1 cellular context compared by ENCODE assay signal in the genomic region with DNA sequence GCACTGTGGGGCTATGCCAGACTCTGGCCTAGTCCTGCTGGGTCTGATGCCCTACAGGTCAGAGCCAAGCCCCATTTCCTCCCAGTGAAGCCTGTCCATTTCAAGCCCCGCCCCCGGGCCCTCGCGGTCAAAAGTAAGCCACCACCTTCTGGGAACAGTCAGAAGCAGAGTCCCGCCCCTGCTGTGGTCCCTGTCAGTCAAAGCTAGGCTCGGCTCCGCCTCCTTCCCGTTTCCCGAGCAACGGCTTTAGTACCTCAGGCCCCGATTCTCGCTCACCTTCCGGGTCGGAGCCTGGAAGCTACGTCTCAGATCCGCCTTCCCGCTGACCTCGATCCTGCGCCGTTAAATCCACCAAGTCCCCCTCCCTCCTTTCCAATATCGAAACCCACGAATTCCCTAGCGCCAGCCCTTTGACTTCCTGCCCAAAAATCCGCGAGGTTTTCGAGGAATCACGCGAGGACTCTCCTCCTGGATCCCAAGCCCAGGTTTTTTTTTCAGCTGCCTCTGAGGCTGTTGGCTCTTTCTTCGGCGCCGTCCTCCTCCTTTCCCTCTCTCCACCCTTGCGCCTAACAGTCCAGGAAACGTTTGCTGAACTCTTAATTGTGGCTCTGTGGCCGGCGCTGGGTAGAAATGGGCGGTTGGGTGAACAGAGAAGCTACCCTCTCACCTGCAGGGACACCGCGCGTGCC.
TF ChIP-seq lines count a peak whose summit lies in the region.

No MANE protein-coding gene starts in this region.

TF ChIP-seq in K562, 482 proteins besides CTCF, POLR2A, EP300 and RAD21 (continued from another document and continues in another):
- TF ChIP-seq POLR2AphosphoS5 (IDR thresholded peaks at IDR 0.05; ENCODE audit: control insufficient read depth, insufficient read depth, low read depth, low read length), result peak; percentile 27; the same call in 1 of the 2 replicates
- no peak for TF ChIP-seq ATF1 (CRISPR knock-in tag; IDR thresholded peaks at IDR 0.05)
- TF ChIP-seq ATF1 (tag; IDR thresholded peaks at IDR 0.05), result peak; percentile 61
- no peak for TF ChIP-seq XRCC4 (IDR thresholded peaks at IDR 0.05; ENCODE audit: extremely low read depth, insufficient read depth, insufficient read length)
- no peak for TF ChIP-seq PML (IDR thresholded peaks at IDR 0.05; ENCODE audit: low read length)
- no peak for TF ChIP-seq SAFB2 (IDR thresholded peaks at IDR 0.05; ENCODE audit: borderline replicate concordance, low read depth, low read length, severe bottlenecking)
- peak; percentile 75 for TF ChIP-seq ZNF384 (IDR thresholded peaks at IDR 0.05; ENCODE audit: low read depth, low read length)
- TF ChIP-seq NR3C1 (CRISPR knock-in tag; IDR thresholded peaks at IDR 0.05), result no peak
- no peak for TF ChIP-seq ZZZ3 (IDR thresholded peaks at IDR 0.05)
- peak; percentile 70 for TF ChIP-seq SUPT5H (IDR thresholded peaks at IDR 0.05)
- peak; percentile 88 for TF ChIP-seq PBX2 (CRISPR knock-in tag; IDR thresholded peaks at IDR 0.05; ENCODE audit: low read depth)
- TF ChIP-seq PBX2 (tag; conservative IDR thresholded peaks at IDR 0.05; ENCODE audit: low read depth), result peak; percentile 96
- TF ChIP-seq ARID1B (IDR thresholded peaks at IDR 0.05), result no peak
- TF ChIP-seq L3MBTL2 (IDR thresholded peaks at IDR 0.05), result peak; percentile 26; the same call in 1 of the 2 replicates
- no peak for TF ChIP-seq ZNF449 (CRISPR knock-in tag; IDR thresholded peaks at IDR 0.05)
- no peak for TF ChIP-seq ELF4 (CRISPR knock-in tag; IDR thresholded peaks at IDR 0.05)
- TF ChIP-seq, protein P1, sequence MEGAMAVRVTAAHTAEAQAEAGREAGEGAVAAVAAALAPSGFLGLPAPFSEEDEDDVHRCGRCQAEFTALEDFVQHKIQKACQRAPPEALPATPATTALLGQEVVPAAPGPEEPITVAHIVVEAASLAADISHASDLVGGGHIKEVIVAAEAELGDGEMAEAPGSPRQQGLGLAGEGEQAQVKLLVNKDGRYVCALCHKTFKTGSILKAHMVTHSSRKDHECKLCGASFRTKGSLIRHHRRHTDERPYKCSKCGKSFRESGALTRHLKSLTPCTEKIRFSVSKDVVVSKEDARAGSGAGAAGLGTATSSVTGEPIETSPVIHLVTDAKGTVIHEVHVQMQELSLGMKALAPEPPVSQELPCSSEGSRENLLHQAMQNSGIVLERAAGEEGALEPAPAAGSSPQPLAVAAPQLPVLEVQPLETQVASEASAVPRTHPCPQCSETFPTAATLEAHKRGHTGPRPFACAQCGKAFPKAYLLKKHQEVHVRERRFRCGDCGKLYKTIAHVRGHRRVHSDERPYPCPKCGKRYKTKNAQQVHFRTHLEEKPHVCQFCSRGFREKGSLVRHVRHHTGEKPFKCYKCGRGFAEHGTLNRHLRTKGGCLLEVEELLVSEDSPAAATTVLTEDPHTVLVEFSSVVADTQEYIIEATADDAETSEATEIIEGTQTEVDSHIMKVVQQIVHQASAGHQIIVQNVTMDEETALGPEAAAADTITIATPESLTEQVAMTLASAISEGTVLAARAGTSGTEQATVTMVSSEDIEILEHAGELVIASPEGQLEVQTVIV (CRISPR knock-in tag; IDR thresholded peaks at IDR 0.05; ENCODE audit: borderline replicate concordance), result no peak
- TF ChIP-seq SREBF2 (CRISPR knock-in tag; IDR thresholded peaks at IDR 0.05), result no peak
- no peak for TF ChIP-seq TCFL5 (CRISPR knock-in tag; conservative IDR thresholded peaks at IDR 0.05)
- no peak for TF ChIP-seq KLF16 (IDR thresholded peaks at IDR 0.05)
- no peak for TF ChIP-seq MITF (IDR thresholded peaks at IDR 0.05)
- TF ChIP-seq ZNF584 (CRISPR knock-in tag; IDR thresholded peaks at IDR 0.05; ENCODE audit: low read depth), result no peak
- TF ChIP-seq, protein P2, sequence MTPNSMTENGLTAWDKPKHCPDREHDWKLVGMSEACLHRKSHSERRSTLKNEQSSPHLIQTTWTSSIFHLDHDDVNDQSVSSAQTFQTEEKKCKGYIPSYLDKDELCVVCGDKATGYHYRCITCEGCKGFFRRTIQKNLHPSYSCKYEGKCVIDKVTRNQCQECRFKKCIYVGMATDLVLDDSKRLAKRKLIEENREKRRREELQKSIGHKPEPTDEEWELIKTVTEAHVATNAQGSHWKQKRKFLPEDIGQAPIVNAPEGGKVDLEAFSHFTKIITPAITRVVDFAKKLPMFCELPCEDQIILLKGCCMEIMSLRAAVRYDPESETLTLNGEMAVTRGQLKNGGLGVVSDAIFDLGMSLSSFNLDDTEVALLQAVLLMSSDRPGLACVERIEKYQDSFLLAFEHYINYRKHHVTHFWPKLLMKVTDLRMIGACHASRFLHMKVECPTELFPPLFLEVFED (CRISPR knock-in tag; conservative IDR thresholded peaks at IDR 0.05), result no peak
- TF ChIP-seq, protein P3, sequence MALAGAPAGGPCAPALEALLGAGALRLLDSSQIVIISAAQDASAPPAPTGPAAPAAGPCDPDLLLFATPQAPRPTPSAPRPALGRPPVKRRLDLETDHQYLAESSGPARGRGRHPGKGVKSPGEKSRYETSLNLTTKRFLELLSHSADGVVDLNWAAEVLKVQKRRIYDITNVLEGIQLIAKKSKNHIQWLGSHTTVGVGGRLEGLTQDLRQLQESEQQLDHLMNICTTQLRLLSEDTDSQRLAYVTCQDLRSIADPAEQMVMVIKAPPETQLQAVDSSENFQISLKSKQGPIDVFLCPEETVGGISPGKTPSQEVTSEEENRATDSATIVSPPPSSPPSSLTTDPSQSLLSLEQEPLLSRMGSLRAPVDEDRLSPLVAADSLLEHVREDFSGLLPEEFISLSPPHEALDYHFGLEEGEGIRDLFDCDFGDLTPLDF (CRISPR knock-in tag; IDR thresholded peaks at IDR 0.05), result no peak
- TF ChIP-seq NKRF (IDR thresholded peaks at IDR 0.05; ENCODE audit: borderline replicate concordance), result no peak; the same call in 1 of the 2 replicates
- TF ChIP-seq, protein P4, sequence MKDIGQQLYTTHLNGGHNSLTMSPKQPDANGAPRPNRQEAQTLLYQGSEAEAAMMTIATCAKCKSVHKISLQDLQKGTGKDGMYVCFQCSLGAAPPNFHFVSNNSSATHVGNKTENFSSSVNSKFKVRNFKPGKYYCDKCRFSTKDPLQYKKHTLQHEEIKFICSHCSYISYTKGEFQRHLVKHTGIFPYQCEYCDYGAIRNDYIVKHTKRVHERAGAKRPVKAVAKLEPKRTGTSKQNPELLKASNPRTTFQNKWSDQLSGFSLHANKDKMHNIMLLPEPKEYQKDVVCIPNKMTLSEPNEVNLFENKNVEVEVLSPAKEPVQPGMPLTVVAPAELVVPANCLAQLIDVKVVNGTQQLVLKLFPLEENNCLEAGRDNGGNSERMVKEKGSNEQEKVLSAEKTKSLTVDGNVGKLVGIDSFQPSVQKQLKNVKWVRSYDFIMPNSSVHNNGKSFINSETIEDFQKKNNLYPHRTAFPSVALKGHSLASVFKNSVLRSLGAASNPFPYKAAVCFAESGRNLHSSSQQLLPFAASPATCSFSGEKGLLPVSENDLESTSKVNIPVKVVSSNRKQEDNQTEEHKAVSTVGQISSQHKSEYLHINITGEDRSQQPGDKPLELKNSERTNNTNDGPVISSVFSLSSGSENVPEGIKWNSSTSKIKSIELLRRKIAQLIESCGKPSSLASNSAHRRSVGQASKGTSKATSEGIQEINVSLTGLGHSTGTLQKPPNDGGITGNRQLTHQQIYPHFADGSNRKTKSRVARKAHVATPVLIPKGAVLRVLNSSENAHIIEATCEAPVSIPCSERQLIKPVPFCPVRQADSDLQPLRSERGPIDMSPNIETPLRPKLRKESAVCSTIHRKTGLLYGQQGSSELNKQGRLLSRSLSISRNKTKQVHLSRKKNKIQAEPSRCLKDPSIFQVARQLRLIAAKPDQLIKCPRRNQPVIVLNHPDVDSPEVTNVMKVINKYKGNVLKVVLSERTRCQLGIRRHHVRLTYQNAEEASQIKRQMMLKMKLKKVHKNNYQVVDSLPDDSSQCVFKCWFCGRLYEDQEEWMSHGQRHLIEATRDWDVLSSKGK (CRISPR knock-in tag; IDR thresholded peaks at IDR 0.05), result no peak
- no peak for TF ChIP-seq TCF3 (CRISPR knock-in tag; IDR thresholded peaks at IDR 0.05)
- TF ChIP-seq ZNF717 (CRISPR knock-in tag; IDR thresholded peaks at IDR 0.05), result no peak
- TF ChIP-seq HMG20B (CRISPR knock-in tag; IDR thresholded peaks at IDR 0.05), result no peak
- TF ChIP-seq ZKSCAN1 (IDR thresholded peaks at IDR 0.05; ENCODE audit: low read depth, low read length), result no peak
- no peak for TF ChIP-seq CBX2 (IDR thresholded peaks at IDR 0.05; ENCODE audit: insufficient read depth, low read length, poor library complexity, severe bottlenecking)
- peak; percentile 25; the same call in 1 of the 2 replicates for TF ChIP-seq SMAD4 (CRISPR knock-in tag; conservative IDR thresholded peaks at IDR 0.05)
